ENCODE assay signal across 23 cellular contexts in the genomic region with DNA sequence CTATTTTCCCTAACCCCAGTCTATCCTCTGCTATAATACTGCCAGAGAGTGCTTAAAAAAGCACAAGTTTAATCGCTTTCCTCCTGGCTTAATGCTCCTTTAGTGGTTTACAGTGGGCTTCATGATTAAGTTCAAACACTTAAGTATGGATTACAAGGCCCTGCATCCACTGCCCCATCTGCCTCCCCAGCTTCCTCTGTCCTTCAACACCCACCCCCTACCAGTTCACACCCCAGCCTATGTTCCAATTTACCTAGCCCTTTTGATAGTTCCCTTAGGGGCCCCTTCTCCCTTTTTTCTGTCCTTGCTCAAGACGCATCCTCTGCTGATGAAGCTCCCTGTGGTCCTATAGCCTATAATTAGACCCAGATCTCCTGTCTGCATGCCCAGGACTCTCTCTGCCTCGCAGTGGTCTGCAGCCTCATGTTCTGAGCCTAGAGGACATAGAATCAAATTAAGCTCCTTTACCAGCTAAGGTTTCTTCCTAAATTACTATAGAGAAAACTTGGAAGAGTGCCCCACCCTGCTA.
"Had no signal": no experiment of that assay in that cellular context is flagged by ENCODE, and none has a peak within 500 bp of the region (broad histone marks: within the 10 kb centered on the region; RNA-seq: fewer than 3 reads in every experiment).

No MANE protein-coding gene starts in this region.

- H3K9me3 ChIP-seq: adrenal gland, ascending aorta, left lung, upper lobe of right lung had no signal

- H3K27me3 ChIP-seq: adrenal gland, ascending aorta, brain microvascular endothelial cell, foreskin keratinocyte, left lung, upper lobe of right lung had no signal

- H3K36me3 ChIP-seq: adrenal gland, ascending aorta, brain microvascular endothelial cell, left lung, upper lobe of right lung had no signal

- H3K27ac ChIP-seq: adrenal gland, brain microvascular endothelial cell, foreskin keratinocyte, left lung, upper lobe of right lung had no signal

- DNase-seq: activated CD4-positive, alpha-beta T cell treated with anti-CD3 and anti-CD28 coated beads for 36 hours; activated CD4-positive, alpha-beta T cell treated with anti-CD3 and anti-CD28 coated beads, Interleukin-2, amount 50 U/mL, for 4 hours; activated CD8-positive, alpha-beta memory T cell treated with anti-CD3 and anti-CD28 coated beads for 24 hours; activated CD8-positive, alpha-beta memory T cell treated with anti-CD3 and anti-CD28 coated beads, Interleukin-2, amount 50 U/mL, for 4 hours; activated T-cell treated with anti-CD3 and anti-CD28 coated beads, Interleukin-2, amount 50 U/mL, for 24 hours; adrenal gland; brain microvascular endothelial cell; caudate nucleus; effector CD4-positive, alpha-beta T cell; foreskin keratinocyte; kidney glomerular epithelial cell; left lung; natural killer cell; retina; stimulated activated CD4-positive, alpha-beta T cell treated with anti-CD3 and anti-CD28 coated beads, Interleukin-4, amount 100 ng/mL, for 1 hour; stimulated activated naive CD4-positive, alpha-beta T cell treated with Interleukin-2 at 50 U/mL for 16 hours; T-helper 9 cell; upper lobe of right lung had no signal

- ATAC-seq: activated CD4-positive, alpha-beta T cell treated with anti-CD3 and anti-CD28 coated beads for 36 hours; activated naive CD4-positive, alpha-beta T cell treated with anti-CD3 and anti-CD28 coated beads, Interleukin-2, amount 50 U/mL, for 72 hours; activated T-helper 17 cell treated with anti-CD3 and anti-CD28 coated beads, Interleukin-2, amount 50 U/mL, for 72 hours; foreskin keratinocyte; left lung; natural killer cell; upper lobe of right lung; WTC11 had no signal

- H3K4me3 ChIP-seq: adrenal gland, ascending aorta, left lung, lung, upper lobe of right lung had no signal
